Comparison of ENCODE assay signal across 27 cellular contexts in the genomic region with DNA sequence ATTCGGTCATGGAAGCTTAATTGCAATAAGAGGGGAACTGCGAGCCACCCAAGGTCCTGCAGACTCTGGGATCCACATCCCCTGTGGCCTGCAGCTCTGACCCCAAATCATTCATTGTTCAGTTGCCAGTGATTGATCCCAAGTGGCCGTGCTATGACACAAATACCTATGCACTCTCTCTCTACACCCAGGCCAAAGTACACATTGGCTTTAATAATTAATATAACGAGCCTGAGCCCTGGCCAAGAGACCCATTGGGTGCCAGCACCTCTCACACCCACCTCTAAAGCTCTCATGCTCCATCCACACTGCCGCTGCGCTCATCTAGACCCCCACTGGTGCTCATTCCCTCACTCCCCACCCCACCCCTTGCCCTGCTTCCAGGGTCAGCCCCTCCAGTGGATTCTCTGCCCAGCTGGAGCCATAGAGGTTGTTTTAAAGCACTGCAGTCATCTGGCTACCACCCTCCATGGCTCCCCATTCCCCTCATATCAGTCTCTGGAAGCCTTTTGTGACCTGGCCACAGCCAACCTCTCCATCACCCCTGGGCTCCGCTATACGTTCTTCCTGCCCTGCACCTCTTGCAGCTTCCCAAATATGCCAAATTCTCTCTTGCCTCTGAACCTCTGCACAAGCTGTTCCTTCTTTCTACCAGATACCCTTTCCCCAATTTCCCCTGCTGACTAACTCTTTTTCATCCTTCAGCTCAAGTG. TPM values are rescaled to one million over a fixed set of nuclear protein-coding genes. Genes with fewer than 3 reads are reported as not detected.
DNase-seq lines count a peak whose midpoint lies in the region; ATAC-seq, FAIRE-seq and TF ChIP-seq lines count a peak whose summit lies in the region.
"Had no signal": no experiment of that assay in that cellular context is flagged by ENCODE, and none has a peak within 500 bp of the region (broad histone marks: within the 10 kb centered on the region; RNA-seq: fewer than 3 reads in every experiment).

No MANE protein-coding gene starts in this region.

- H3K4me1 ChIP-seq in H9 (ENCODE audit: insufficient read depth, low read length) = no peaks in the 10 kb centered on the region
- peaks cover 0 to 10% (median 3%) of the 10 kb centered on the region in 4 experiments; a peak in 3 of 7 replicates for H3K4me1 ChIP-seq in H1 (replicated peaks in 1 of 4; ENCODE audit: control insufficient read depth in 3 of 4, insufficient read depth in 4 of 4, low read length in 3 of 4)
- peaks cover 0 to 9% of the 10 kb centered on the region in 2 donors for H3K4me1 ChIP-seq in neuronal stem cell (ENCODE audit: control insufficient read depth in 2 of 2, insufficient read depth in 1 of 2, low read depth in 1 of 2, low read length in 2 of 2)
- H3K4me1 ChIP-seq: BE2C had no signal

- H4K91ac ChIP-seq in H9 (ENCODE audit: insufficient read length, low read depth, low read length) (no peak overlapping the region), H1 (replicated peaks; ENCODE audit: insufficient read length, low read length) (no peak overlapping the region), neuronal stem cell (ENCODE audit: low read depth, low read length, poor library complexity) (no peak overlapping the region)

- H3K27ac ChIP-seq in H9 (ENCODE audit: insufficient read length, low read depth, low read length) (no peak overlapping the region), H1 (ENCODE audit: low read depth, low read length) (no peak overlapping the region), neuronal stem cell (replicated peaks; ENCODE audit: low read length) (no peak overlapping the region)
- H3K27ac ChIP-seq: HL-60 had no signal

- H3K79me1 ChIP-seq in H9 (ENCODE audit: insufficient read depth, low read depth, low read length, poor library complexity, severe bottlenecking) (no peaks in the 10 kb centered on the region), H1 (ENCODE audit: low read depth, low read length) (no peaks in the 10 kb centered on the region; the same call in 1 of the 2 replicates), neuronal stem cell (ENCODE audit: low read depth, low read length) (no peaks in the 10 kb centered on the region)

- H3K9ac ChIP-seq in H9 (ENCODE audit: extremely low read depth, insufficient read length, low read length) (no peak overlapping the region), H1 (replicated peaks in 1 of 4; ENCODE audit: extremely low read depth in 1 of 4, low read depth in 3 of 4, low read length in 3 of 4) (no peak overlapping the region), neuronal stem cell (ENCODE audit: low read depth, low read length, poor library complexity) (no peak overlapping the region)

- no peak for TF ChIP-seq EP300 in H1 (IDR thresholded peaks at IDR 0.05; ENCODE audit: borderline replicate concordance in 1 of 2, low read depth in 2 of 2, low read length in 2 of 2)

- H2BK15ac ChIP-seq in H9 (ENCODE audit: low read depth, low read length) = no peak overlapping the region
- H2BK15ac ChIP-seq in H1 (ENCODE audit: low read length) = no peak overlapping the region
- H2BK15ac ChIP-seq in neuronal stem cell (ENCODE audit: low read length) = no peak overlapping the region

- H3K27me3 Mint-ChIP-seq in H9 (ENCODE audit: low read depth) = peaks cover 18% of the 10 kb centered on the region
- H3K27me3 Mint-ChIP-seq in activated T-helper 17 cell treated with anti-CD3 and anti-CD28 coated beads, Interleukin-2, amount 50 U/mL, for 72 hours = peaks cover 10% of the 10 kb centered on the region
- peaks cover 64% of the 10 kb centered on the region for H3K27me3 Mint-ChIP-seq in nephron (ENCODE audit: low read depth)
- H3K27me3 Mint-ChIP-seq in activated CD4-positive, alpha-beta memory T cell treated with anti-CD3 and anti-CD28 coated beads, Interleukin-2, amount 10 ng/mL, durations not matched to agents 7 days and 5 days = peaks cover 9% of the 10 kb centered on the region

- POLR2A ChIA-PET in H1 (lab: Charles Lee; ENCODE audit: partially characterized antibody) = interaction anchor here (1.1 kb wide), 1 partner anchor 15 kb away, joined by 3 read pairs; no protein-coding TSS in a partner anchor
- POLR2A ChIA-PET in activated CD4-positive, alpha-beta memory T cell treated with anti-CD3 and anti-CD28 coated beads, Interleukin-2, amount 10 ng/mL, durations not matched to agents 7 days and 5 days (lab: Charles Lee) = interaction anchor here (0.5 kb wide), 1 partner anchor 49 kb away, joined by 3 read pairs; no protein-coding TSS in a partner anchor

- H3K4me3 ChIP-seq in H1 (ENCODE audit: extremely low read depth in 1 of 4, insufficient read depth in 2 of 4, low read depth in 3 of 4, low read length in 4 of 4) (no peak overlapping the region), neuronal stem cell (ENCODE audit: low read length in 2 of 2) (no peak overlapping the region)

- no peaks in the 10 kb centered on the region; the same call in 1 of the 2 replicates for H3K27me3 ChIP-seq in H9 (ENCODE audit: insufficient read depth, low read length)
- H3K27me3 ChIP-seq in H1 (replicated peaks in 1 of 4; ENCODE audit: control insufficient read depth in 3 of 4, extremely low read depth in 1 of 4, insufficient read depth in 3 of 4, low read length in 3 of 4) = no peaks in the 10 kb centered on the region
- peaks cover 0 to 59% (median 0%) of the 10 kb centered on the region in 3 experiments for H3K27me3 ChIP-seq in neuronal stem cell (ENCODE audit: control insufficient read depth in 3 of 3, insufficient read depth in 3 of 3, low read depth in 1 of 3, low read length in 3 of 3)
- H3K27me3 ChIP-seq: BE2C had no signal

- H3K14ac ChIP-seq in H9 (ENCODE audit: insufficient read depth, low read length) (no peak overlapping the region), H1 (ENCODE audit: insufficient read length) (no peak overlapping the region), neuronal stem cell (ENCODE audit: low read length) (no peak overlapping the region)

- no peak overlapping the region for H3K18ac ChIP-seq in H9 (ENCODE audit: insufficient read length, low read depth, low read length)
- no peak overlapping the region for H3K18ac ChIP-seq in H1 (ENCODE audit: extremely low read depth, low read length)
- H3K18ac ChIP-seq in neuronal stem cell (ENCODE audit: low read length) = no peak overlapping the region

- no peak overlapping the region for H3K4me2 ChIP-seq in H9 (ENCODE audit: insufficient read depth, insufficient read length, low read length)
- H3K4me2 ChIP-seq in H1 (ENCODE audit: insufficient read depth in 1 of 2, low read depth in 2 of 2, low read length in 2 of 2) = no peak overlapping the region
- no peak overlapping the region for H3K4me2 ChIP-seq in neuronal stem cell (ENCODE audit: insufficient read depth, low read length, poor library complexity, severe bottlenecking)

- DNase-seq in H9 (no peak), H1 (ENCODE audit: low read depth in 1 of 2, low spot score in 2 of 2) (no peak), neuronal stem cell (ENCODE audit: low spot score) (no peak), NCI-H1417 treated with DMSO at 0.1 percent for 48 hours (lab: John Stamatoyannopoulos, UW) (no peak)
- no peak for DNase-seq in activated CD4-positive, alpha-beta memory T cell treated with anti-CD3 and anti-CD28 coated beads, Interleukin-2, amount 10 ng/mL, durations not matched to agents 7 days and 5 days
- DNase-seq: 8988T; ACHN; BE2C; CD8-positive, alpha-beta memory T cell; DMS 273 treated with DMSO at 0.1 percent for 48 hours; DMS79 treated with DMSO at 0.1 percent for 48 hours; GF-D8; GOT3; Kasumi-1; NCI-H1092 treated with DMSO at 0.1 percent for 48 hours; NCI-H1436 treated with DMSO at 0.1 percent for 48 hours; NCI-H187 treated with DMSO at 0.1 percent for 48 hours; NCI-H2171 treated with DMSO at 0.1 percent for 48 hours; NCI-H524; NCI-H748 treated with DMSO at 0.1 percent for 48 hours had no signal

- H3K79me2 ChIP-seq in H9 (ENCODE audit: insufficient read depth, low read length) (no peaks in the 10 kb centered on the region), H1 (ENCODE audit: control insufficient read depth in 1 of 2, insufficient read depth in 2 of 2, low read length in 2 of 2) (no peaks in the 10 kb centered on the region)

- CTCF ChIA-PET in H1 (lab: Charles Lee; ENCODE audit: partially characterized antibody) = interaction anchor here (0.9 to 2.5 kb wide), 11 partner anchors 11 to 161 kb away, joined by 3 to 11 read pairs (median 4); no protein-coding TSS in a partner anchor
- CTCF ChIA-PET in activated CD4-positive, alpha-beta memory T cell treated with anti-CD3 and anti-CD28 coated beads, Interleukin-2, amount 10 ng/mL, durations not matched to agents 7 days and 5 days (lab: Charles Lee) = no interaction called here

- H2AFZ ChIP-seq in H9 (ENCODE audit: low read length) (no peak overlapping the region), H1 (ENCODE audit: low read length) (no peak overlapping the region), neuronal stem cell (ENCODE audit: low read length) (no peak overlapping the region)

- ATAC-seq in activated T-helper 17 cell treated with anti-CD3 and anti-CD28 coated beads, Interleukin-2, amount 50 U/mL, for 72 hours (replicated peaks) = no peak
- ATAC-seq in GM21360 (IDR thresholded peaks at IDR 0.05; ENCODE audit: unreplicated experiment) = no peak

- H2AK5ac ChIP-seq in H9 (ENCODE audit: insufficient read length, low read length) (no peak overlapping the region), H1 (ENCODE audit: low read depth, low read length) (no peak overlapping the region), neuronal stem cell (ENCODE audit: low read depth, low read length) (no peak overlapping the region)

- H3K36me3 Mint-ChIP-seq in H9 (ENCODE audit: insufficient read depth in 1 of 3, low read depth in 3 of 3) (no peaks in the 10 kb centered on the region), nephron (ENCODE audit: low read depth) (no peaks in the 10 kb centered on the region)
- H3K36me3 Mint-ChIP-seq in activated T-helper 17 cell treated with anti-CD3 and anti-CD28 coated beads, Interleukin-2, amount 50 U/mL, for 72 hours (ENCODE audit: low read depth) = no peaks in the 10 kb centered on the region
- H3K36me3 Mint-ChIP-seq in activated CD4-positive, alpha-beta memory T cell treated with anti-CD3 and anti-CD28 coated beads, Interleukin-2, amount 10 ng/mL, durations not matched to agents 7 days and 5 days (ENCODE audit: low read depth) = no peaks in the 10 kb centered on the region
- H3K36me3 Mint-ChIP-seq: CD14-positive monocyte; CD8-positive, alpha-beta memory T cell had no signal

- H3K4me1 Mint-ChIP-seq in H9 = peaks cover 20 to 28% of the 10 kb centered on the region in 2 experiments
- no peaks in the 10 kb centered on the region for H3K4me1 Mint-ChIP-seq in activated T-helper 17 cell treated with anti-CD3 and anti-CD28 coated beads, Interleukin-2, amount 50 U/mL, for 72 hours
- H3K4me1 Mint-ChIP-seq in nephron = peaks cover 9% of the 10 kb centered on the region
- no peaks in the 10 kb centered on the region for H3K4me1 Mint-ChIP-seq in activated CD4-positive, alpha-beta memory T cell treated with anti-CD3 and anti-CD28 coated beads, Interleukin-2, amount 10 ng/mL, durations not matched to agents 7 days and 5 days
- H3K4me1 Mint-ChIP-seq: CD8-positive, alpha-beta memory T cell had no signal

- H3K27ac Mint-ChIP-seq in H9 (peak overlapping the region in 2 of 3 experiments; percentile 8 to 78; a peak in 3 of 7 replicates), nephron (peak overlapping the region in 2 of 3 experiments; percentile 2 to 14)
- H3K27ac Mint-ChIP-seq in activated T-helper 17 cell treated with anti-CD3 and anti-CD28 coated beads, Interleukin-2, amount 50 U/mL, for 72 hours = peak overlapping the region; percentile 5
- H3K27ac Mint-ChIP-seq in activated CD4-positive, alpha-beta memory T cell treated with anti-CD3 and anti-CD28 coated beads, Interleukin-2, amount 10 ng/mL, durations not matched to agents 7 days and 5 days = no peak overlapping the region

- H2BK12ac ChIP-seq in H9 (ENCODE audit: insufficient read length, low read depth, low read length) (no peak overlapping the region), H1 (ENCODE audit: low read depth, low read length) (no peak overlapping the region), neuronal stem cell (ENCODE audit: low read length) (no peak overlapping the region)

- H3K9me3 ChIP-seq in H9 (ENCODE audit: control insufficient read depth, low read depth, low read length) (no peaks in the 10 kb centered on the region), H1 (ENCODE audit: insufficient read depth in 2 of 2, low read depth in 1 of 2, low read length in 1 of 2) (no peaks in the 10 kb centered on the region), neuronal stem cell (replicated peaks in 1 of 2; ENCODE audit: control insufficient read depth in 2 of 2, insufficient read depth in 1 of 2, low read depth in 1 of 2, low read length in 2 of 2) (no peaks in the 10 kb centered on the region)
- H3K9me3 ChIP-seq: BE2C had no signal

- H4K20me1 ChIP-seq in H9 (ENCODE audit: control insufficient read depth, insufficient read depth, insufficient read length) = no peaks in the 10 kb centered on the region
- no peaks in the 10 kb centered on the region for H4K20me1 ChIP-seq in H1 (replicated peaks in 1 of 2; ENCODE audit: control insufficient read depth in 1 of 2, insufficient read depth in 2 of 2, low read length in 2 of 2)

- no peak overlapping the region for H4K5ac ChIP-seq in H9 (ENCODE audit: insufficient read length, low read depth, low read length)
- H4K5ac ChIP-seq in H1 (ENCODE audit: insufficient read length, low read depth, low read length) = no peak overlapping the region

- H3K23me2 ChIP-seq in H9 (ENCODE audit: insufficient read length, low read depth, low read length, poor library complexity, severe bottlenecking) (no peaks in the 10 kb centered on the region), H1 (ENCODE audit: low read depth, low read length) (no peaks in the 10 kb centered on the region; the same call in 1 of the 2 replicates)

- no peak for FAIRE-seq in H1 (lab: Jason Lieb, UNC)
- FAIRE-seq: GM12891, RCC 7860 had no signal

- no peak for TF ChIP-seq POLR2A in H1 (IDR thresholded peaks at IDR 0.05; ENCODE audit: control extremely low read depth in 1 of 2, low read depth in 2 of 2, low read length in 2 of 2)

- TF ChIP-seq RAD21 in H1 (IDR thresholded peaks at IDR 0.05 in 1 of 2, conservative IDR thresholded peaks at IDR 0.05 in 1 of 2; ENCODE audit: low read depth in 2 of 2, low read length in 2 of 2) = no peak

- no peak overlapping the region for H3T11ph ChIP-seq in H9 (ENCODE audit: low read length)

- H2BK120ac ChIP-seq in H9 (ENCODE audit: low read depth, low read length, poor library complexity, severe bottlenecking) = no peak overlapping the region
- no peak overlapping the region for H2BK120ac ChIP-seq in H1 (replicated peaks; ENCODE audit: low read depth, low read length)
- H2BK120ac ChIP-seq in neuronal stem cell (ENCODE audit: low read depth, low read length) = no peak overlapping the region

- no peak overlapping the region for H3K23ac ChIP-seq in H9 (ENCODE audit: insufficient read length, low read depth, low read length)
- no peak overlapping the region for H3K23ac ChIP-seq in H1 (ENCODE audit: insufficient read length)
- no peak overlapping the region for H3K23ac ChIP-seq in neuronal stem cell (ENCODE audit: low read depth, low read length, poor library complexity)

- no peak overlapping the region for H3K4ac ChIP-seq in H9 (ENCODE audit: low read depth, low read length)
- H3K4ac ChIP-seq in H1 (replicated peaks; ENCODE audit: insufficient read length, low read depth, low read length) = no peak overlapping the region
- no peak overlapping the region for H3K4ac ChIP-seq in neuronal stem cell (ENCODE audit: low read length)

- H3K4me3 Mint-ChIP-seq in H9 (no peak overlapping the region), nephron (no peak overlapping the region)
- no peak overlapping the region for H3K4me3 Mint-ChIP-seq in activated T-helper 17 cell treated with anti-CD3 and anti-CD28 coated beads, Interleukin-2, amount 50 U/mL, for 72 hours
- H3K4me3 Mint-ChIP-seq in activated CD4-positive, alpha-beta memory T cell treated with anti-CD3 and anti-CD28 coated beads, Interleukin-2, amount 10 ng/mL, durations not matched to agents 7 days and 5 days = no peak overlapping the region
- H3K4me3 Mint-ChIP-seq: CD8-positive, alpha-beta memory T cell had no signal

- TF ChIP-seq CTCF in H9 (conservative IDR thresholded peaks at IDR 0.05) = no peak
- no peak for TF ChIP-seq CTCF in H1 (IDR thresholded peaks at IDR 0.05; ENCODE audit: control extremely low read depth in 1 of 3, insufficient read depth in 1 of 3, low read depth in 1 of 3, low read length in 3 of 3)
- TF ChIP-seq CTCF in nephron (IDR thresholded peaks at IDR 0.05; ENCODE audit: unreplicated experiment in 3 of 3) = no peak

- H4K8ac ChIP-seq in H9 (replicated peaks; ENCODE audit: insufficient read length, low read depth, low read length) (no peak overlapping the region), H1 (ENCODE audit: extremely low read depth, insufficient read depth, low read length) (no peak overlapping the region), neuronal stem cell (ENCODE audit: low read depth, low read length) (no peak overlapping the region)

- H2BK20ac ChIP-seq in H9 (ENCODE audit: low read depth, low read length, poor library complexity, severe bottlenecking) (no peak overlapping the region), H1 (ENCODE audit: low read length) (0 out of 2 replicates have a peak overlapping the region, but pooled peaks have one; percentile 28)

- no peak overlapping the region for H3K56ac ChIP-seq in H9 (ENCODE audit: insufficient read length, low read depth, low read length)
- H3K56ac ChIP-seq in H1 (replicated peaks; ENCODE audit: insufficient read length, low read depth, low read length) = no peak overlapping the region

- H3K9me3 Mint-ChIP-seq in H9 (no peaks in the 10 kb centered on the region; a peak in 2 of 5 replicates), nephron (no peaks in the 10 kb centered on the region)
- no peaks in the 10 kb centered on the region for H3K9me3 Mint-ChIP-seq in activated T-helper 17 cell treated with anti-CD3 and anti-CD28 coated beads, Interleukin-2, amount 50 U/mL, for 72 hours
- H3K9me3 Mint-ChIP-seq in activated CD4-positive, alpha-beta memory T cell treated with anti-CD3 and anti-CD28 coated beads, Interleukin-2, amount 10 ng/mL, durations not matched to agents 7 days and 5 days = no peaks in the 10 kb centered on the region
- H3K9me3 Mint-ChIP-seq: CD14-positive monocyte; CD8-positive, alpha-beta memory T cell had no signal

- WGBS in H9 (ENCODE audit: extremely low coverage, insufficient read length, low lambda C conversion rate) = no CpG with 5 or more reads among the region's 8 CpGs
- 89% methylated on average over 8 of the region's 8 CpGs; no CpG with 5 or more reads in 1 of the 2 experiments for WGBS in H1 (ENCODE audit: extremely low coverage in 1 of 2, insufficient coverage in 1 of 2, insufficient read length in 1 of 2, insufficient replicate concordance in 2 of 2, low coverage in 1 of 2, low lambda C conversion rate in 2 of 2, missing lambda C conversion rate in 1 of 2), 2 experiments
- WGBS in neuronal stem cell (ENCODE audit: extremely low coverage in 2 of 2, insufficient read length in 2 of 2, insufficient replicate concordance in 1 of 2), 2 donors = no CpG with 5 or more reads among the region's 8 CpGs

- H2BK5ac ChIP-seq in H9 (ENCODE audit: insufficient read length, low read length) = no peak overlapping the region
- no peak overlapping the region for H2BK5ac ChIP-seq in H1 (ENCODE audit: low read depth, low read length)
- H2BK5ac ChIP-seq in neuronal stem cell (ENCODE audit: low read length) = no peak overlapping the region

- H3K36me3 ChIP-seq in H1 (ENCODE audit: control insufficient read depth in 2 of 4, insufficient read depth in 4 of 4, low read length in 3 of 4) (no peaks in the 10 kb centered on the region), neuronal stem cell (replicated peaks in 1 of 2; ENCODE audit: control insufficient read depth in 2 of 2, insufficient read depth in 2 of 2, low read length in 2 of 2) (no peaks in the 10 kb centered on the region)
- H3K36me3 ChIP-seq: BE2C had no signal

RNA-seq across cellular contexts. Expression of gene SLC6A6, which starts 37.7 kb away (rescaled TPM):
- 70.8 and 72.6 TPM in 2 replicates for total RNA-seq in H9 (2021)
- 100 to 1,000 TPM in 1 of 2 donors, 10 to 100 TPM in 1; 80.1 to 219 TPM for total RNA-seq in activated T-helper 17 cell treated with anti-CD3 and anti-CD28 coated beads, Interleukin-2, amount 50 U/mL, for 72 hours
- 140 and 144 TPM in 2 replicates for total RNA-seq in H1 (2021; fragmentation: NEBNext Ultra II Directional; extraction: Animal tissue kit (Norgen Biotek cat#: 25700))
- polyA plus RNA-seq in H1 (2011; rRNA removed) = 66.2 and 77.8 TPM in 2 replicates
- 69.0 TPM for polyA plus RNA-seq in H1 (2011; cell fraction: cytosol; rRNA removed)
- 164 TPM for polyA plus RNA-seq in H1 (2011; cell fraction: nucleus; rRNA removed)
- 61.4 to 78.1 TPM (median 74.2 TPM) in 4 replicates for polyA plus RNA-seq in H1 (2012, experiment 1 of 2)
- polyA plus RNA-seq in H1 (2012, experiment 2 of 2) = 45.2 TPM
- polyA plus RNA-seq in H1 (2013, experiment 1 of 2) = 158 TPM
- polyA plus RNA-seq in H1 (2013, experiment 2 of 2) = 135 TPM
- 242 and 245 TPM in 2 replicates for polyA minus RNA-seq in H1 (2011; rRNA and poly(A)+ RNA removed)
- 135 TPM for polyA minus RNA-seq in H1 (2011; cell fraction: cytosol; rRNA and poly(A)+ RNA removed)
- 104 TPM for polyA minus RNA-seq in H1 (2011; cell fraction: nucleus; rRNA and poly(A)+ RNA removed)
- 27.6 TPM for polyA plus RNA-seq in neuronal stem cell (2013, experiment 1 of 2)
- 30.3 TPM for polyA plus RNA-seq in neuronal stem cell (2013, experiment 2 of 2)
- 10 to 100 TPM; 59.0 to 61.5 TPM for total RNA-seq in activated CD4-positive, alpha-beta memory T cell treated with anti-CD3 and anti-CD28 coated beads, Interleukin-2, amount 10 ng/mL, durations not matched to agents 7 days and 5 days
